16 cellular contexts compared by ENCODE assay signal in the genomic region with DNA sequence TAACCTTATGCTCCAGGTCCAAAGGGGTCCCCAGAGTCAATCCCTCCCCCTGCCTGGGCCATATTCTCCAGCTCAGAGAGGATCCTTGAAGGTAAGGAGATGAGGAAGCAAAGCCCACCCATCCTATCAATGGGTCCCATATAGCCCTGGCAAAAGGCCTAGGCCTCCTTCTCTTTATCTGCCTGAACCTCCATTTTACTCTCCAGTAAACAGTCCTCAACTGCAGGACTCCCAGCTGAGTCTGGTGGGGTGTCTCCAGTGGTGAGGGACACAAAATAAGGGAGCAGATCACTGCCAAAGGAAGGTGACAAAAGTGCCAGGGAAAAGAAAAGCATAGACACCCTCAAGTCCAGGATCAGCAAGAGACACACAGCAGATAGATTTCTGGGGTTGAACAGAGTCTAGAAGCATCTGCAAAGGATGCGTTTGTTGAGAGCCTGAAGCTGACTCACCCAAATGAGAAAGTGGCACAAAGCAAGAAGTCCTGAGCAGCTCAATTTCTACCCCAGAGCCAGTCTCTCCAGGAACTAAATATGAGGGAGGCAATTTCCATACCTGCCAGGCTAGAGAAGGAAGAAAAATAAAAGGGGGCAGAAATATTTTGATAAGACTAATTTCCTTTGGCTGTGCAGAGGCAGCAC. TPM values are rescaled to one million over a fixed set of nuclear protein-coding genes. Genes with fewer than 3 reads are reported as not detected.
DNase-seq lines count a peak whose midpoint lies in the region; ATAC-seq and TF ChIP-seq lines count a peak whose summit lies in the region.
"Had no signal": no experiment of that assay in that cellular context is flagged by ENCODE, and none has a peak within 500 bp of the region (broad histone marks: within the 10 kb centered on the region; RNA-seq: fewer than 3 reads in every experiment).

No MANE protein-coding gene starts in this region.

- H3K27ac Mint-ChIP-seq in T-helper 17 cell, result no peak overlapping the region
- no peak overlapping the region for H3K27ac Mint-ChIP-seq in nephron
- H3K27ac Mint-ChIP-seq: activated CD4-positive, alpha-beta T cell treated with anti-CD3 and anti-CD28 coated beads, Interleukin-2, amount 10 ng/mL, durations not matched to agents 24 days and 14 days; activated naive CD4-positive, alpha-beta T cell treated with anti-CD3 and anti-CD28 coated beads for 36 hours; naive thymus-derived CD4-positive, alpha-beta T cell had no signal

- DNase-seq in heart right ventricle (no peak), left ventricle myocardium superior (no peak), T-helper 17 cell (no peak), uterus (no peak), C1 segment of cervical spinal cord (lab: John Stamatoyannopoulos, UW) (no peak)
- no peak for DNase-seq in NK-92 treated with Interleukin-12 subunit alpha and Interleukin-12 subunit beta, amount 100 ng/mL, for 24 hours (lab: John Stamatoyannopoulos, UW)
- no peak for DNase-seq in stimulated activated naive CD4-positive, alpha-beta T cell treated with Interleukin-2 at 50 U/mL for 16 hours (lab: John Stamatoyannopoulos, UW)
- DNase-seq: activated CD4-positive, alpha-beta T cell treated with anti-CD3 and anti-CD28 coated beads, Interleukin-2, amount 10 ng/mL, durations not matched to agents 24 days and 14 days; activated naive CD4-positive, alpha-beta T cell treated with anti-CD3 and anti-CD28 coated beads for 36 hours; naive thymus-derived CD4-positive, alpha-beta T cell; NCI-H2171 treated with DMSO at 0.1 percent for 48 hours; T-helper 9 cell; transverse colon had no signal

- ATAC-seq in heart right ventricle (no peak), left ventricle myocardium superior (no peak), T-helper 17 cell (no peak)
- ATAC-seq: left lobe of liver; naive thymus-derived CD4-positive, alpha-beta T cell had no signal

- H3K4me3 ChIP-seq in heart right ventricle, result peak overlapping the region in 3 of 10 donors; percentile 64 to 78 (median 70)
- H3K4me3 ChIP-seq in uterus, result no peak overlapping the region
- H3K4me3 ChIP-seq: SJSA1, transverse colon had no signal

- H3K36me3 Mint-ChIP-seq in T-helper 17 cell (ENCODE audit: low read depth) (peaks cover 5% of the 10 kb centered on the region), nephron (ENCODE audit: low read depth) (peaks cover 4% of the 10 kb centered on the region)
- H3K36me3 Mint-ChIP-seq: naive thymus-derived CD4-positive, alpha-beta T cell had no signal

- H3K27me3 Mint-ChIP-seq in T-helper 17 cell, result peaks cover 76% of the 10 kb centered on the region
- peaks cover 100% of the 10 kb centered on the region for H3K27me3 Mint-ChIP-seq in nephron (ENCODE audit: low read depth)

- H3K4me1 ChIP-seq in heart right ventricle (peaks cover 3 to 68% (median 36%) of the 10 kb centered on the region in 9 donors), uterus (no peaks in the 10 kb centered on the region)

- H3K4me1 Mint-ChIP-seq in T-helper 17 cell (peaks cover 43% of the 10 kb centered on the region), nephron (peaks cover 61% of the 10 kb centered on the region)

- peak overlapping the region in 9 of 10 donors; percentile 4 to 96 (median 90) for H3K27ac ChIP-seq in heart right ventricle
- peak overlapping the region; percentile 87 to 98 for H3K27ac ChIP-seq in uterus
- H3K27ac ChIP-seq: SJSA1 had no signal

- TF ChIP-seq CTCF in heart right ventricle (IDR thresholded peaks at IDR 0.05) (no peak), nephron (IDR thresholded peaks at IDR 0.05; ENCODE audit: unreplicated experiment in 3 of 3) (no peak), uterus (IDR thresholded peaks at IDR 0.05) (no peak)

- H3K36me3 ChIP-seq in heart right ventricle (no peaks in the 10 kb centered on the region), uterus (no peaks in the 10 kb centered on the region)
- H3K36me3 ChIP-seq: transverse colon had no signal

- H3K4me3 Mint-ChIP-seq in T-helper 17 cell, result peak overlapping the region; percentile 25
- peak overlapping the region; percentile 40 to 90 (median 89) for H3K4me3 Mint-ChIP-seq in nephron
- H3K4me3 Mint-ChIP-seq: activated CD4-positive, alpha-beta T cell treated with anti-CD3 and anti-CD28 coated beads, Interleukin-2, amount 10 ng/mL, durations not matched to agents 24 days and 14 days; activated naive CD4-positive, alpha-beta T cell treated with anti-CD3 and anti-CD28 coated beads for 36 hours had no signal

- intact Hi-C loops in heart right ventricle (cut with DNase I) (loop anchor here in 6 of 10 donors (5.0 to 10.0 kb wide), 13 partner anchors 95 to 1338 kb away; no protein-coding TSS in a partner anchor), left ventricle myocardium superior (cut with micrococcal nuclease) (loop anchor here (5.0 kb wide), 1 partner anchor 405 kb away; no protein-coding TSS in a partner anchor), uterus (cut with DNase I; ENCODE audit: low total_unique reads) (loop anchor here (5.0 kb wide), 1 partner anchor 405 kb away; no protein-coding TSS in a partner anchor)

- H3K27me3 ChIP-seq in heart right ventricle (peaks cover 4 to 96% (median 44%) of the 10 kb centered on the region in 7 donors), uterus (no peaks in the 10 kb centered on the region)
- H3K27me3 ChIP-seq: SJSA1 had no signal

- no peaks in the 10 kb centered on the region for H3K9me3 Mint-ChIP-seq in nephron
- H3K9me3 Mint-ChIP-seq: activated CD4-positive, alpha-beta T cell treated with anti-CD3 and anti-CD28 coated beads, Interleukin-2, amount 10 ng/mL, durations not matched to agents 24 days and 14 days; activated naive CD4-positive, alpha-beta T cell treated with anti-CD3 and anti-CD28 coated beads for 36 hours had no signal

- H3K9me3 ChIP-seq in heart right ventricle (no peaks in the 10 kb centered on the region), T-helper 17 cell (ENCODE audit: control insufficient read depth, low read length, poor library complexity, severe bottlenecking) (no peaks in the 10 kb centered on the region), uterus (no peaks in the 10 kb centered on the region)
- H3K9me3 ChIP-seq: transverse colon had no signal

- 58 to 63% methylated on average over 1 of the region's 1 CpG for WGBS in heart right ventricle, 2 donors

- TF ChIP-seq POLR2A in uterus (IDR thresholded peaks at IDR 0.05), result no peak

RNA-seq across cellular contexts. Expression of a gene that starts 2.7 kb away (rescaled TPM):
- total RNA-seq in heart right ventricle (10 to 100 TPM in 6 of 10 donors, 1 to 10 TPM in 4; 8.5 to 16.1 (median 11.0) TPM), left ventricle myocardium superior (8.5 TPM), T-helper 17 cell (1 to 10 TPM in 1 of 2 donors, not detected in 1; 2.3 TPM), uterus (10 to 100 TPM; 16.2 to 82.6 (median 29.2) TPM)
- polyA plus RNA-seq in heart right ventricle, result 10 to 100 TPM in 1 of 2 donors, 1 to 10 TPM in 1; 3.2 to 10.1 TPM
- total RNA-seq: activated CD4-positive, alpha-beta T cell treated with anti-CD3 and anti-CD28 coated beads, Interleukin-2, amount 10 ng/mL, durations not matched to agents 24 days and 14 days had no signal
- polyA plus RNA-seq: naive thymus-derived CD4-positive, alpha-beta T cell had no signal
